In genomic region chr13:110152351-110152750, GRCh38 we compare ENCODE assay signal across 1 cellular context.
TF ChIP-seq lines count a peak whose summit lies in the region.

No MANE protein-coding gene starts in this region.

TF ChIP-seq in GM23338, 12 proteins besides CTCF, POLR2A, EP300 and RAD21 (continued from another document):
- TF ChIP-seq ETS1 (IDR thresholded peaks at IDR 0.05): no peak
- TF ChIP-seq ZNF331 (CRISPR knock-in tag; IDR thresholded peaks at IDR 0.05; ENCODE audit: low read depth): no peak
- no peak for TF ChIP-seq POLR2AphosphoS5 (IDR thresholded peaks at IDR 0.05; ENCODE audit: low read depth)
